9 cellular contexts compared by ENCODE assay signal in the genomic region with DNA sequence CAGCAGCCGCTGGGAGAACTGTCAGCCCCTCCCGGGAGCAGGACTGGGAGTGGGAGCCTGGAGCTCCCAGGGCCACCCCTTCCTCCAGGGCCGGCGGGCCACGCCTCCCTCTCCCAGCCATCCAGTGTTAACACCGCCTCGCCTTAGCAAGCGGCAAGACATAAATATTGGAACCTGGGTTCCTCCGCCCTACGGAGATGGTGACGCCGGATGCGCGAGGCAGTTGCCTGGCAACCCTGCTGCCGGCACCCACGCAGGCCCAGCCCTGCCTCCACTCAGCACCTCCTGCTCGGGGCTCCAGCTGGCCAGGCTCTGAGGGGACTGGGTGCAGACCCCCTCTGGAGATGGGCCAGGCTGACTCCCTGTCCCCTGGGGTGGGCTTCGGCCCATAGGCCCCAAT. TPM values are rescaled to one million over a fixed set of nuclear protein-coding genes. Genes with fewer than 3 reads are reported as not detected.
A peak's percentile ranks its signal among the peaks of the same experiment; 100 is the strongest.
DNase-seq lines count a peak whose midpoint lies in the region; ATAC-seq and TF ChIP-seq lines count a peak whose summit lies in the region.
"Had no signal": no experiment of that assay in that cellular context is flagged by ENCODE, and none has a peak within 500 bp of the region (broad histone marks: within the 10 kb centered on the region; RNA-seq: fewer than 3 reads in every experiment).

No MANE protein-coding gene starts in this region.

- ATAC-seq in foreskin keratinocyte: no peak
- ATAC-seq in GM21515 (IDR thresholded peaks at IDR 0.05; ENCODE audit: unreplicated experiment): no peak

- H3K4me1 ChIP-seq in foreskin keratinocyte: no peaks in the 10 kb centered on the region

- no peaks in the 10 kb centered on the region for H3K4me1 Mint-ChIP-seq in activated naive CD8-positive, alpha-beta T cell treated with anti-CD3 and anti-CD28 coated beads for 36 hours

- no peak overlapping the region for H3K27ac Mint-ChIP-seq in activated naive CD8-positive, alpha-beta T cell treated with anti-CD3 and anti-CD28 coated beads for 36 hours

- no peaks in the 10 kb centered on the region for H3K36me3 Mint-ChIP-seq in activated naive CD8-positive, alpha-beta T cell treated with anti-CD3 and anti-CD28 coated beads for 36 hours

- H3K9me3 Mint-ChIP-seq in activated naive CD8-positive, alpha-beta T cell treated with anti-CD3 and anti-CD28 coated beads for 36 hours: no peaks in the 10 kb centered on the region

- no peak overlapping the region for H3K4me3 ChIP-seq in coronary artery

- no peak overlapping the region for H3K27ac ChIP-seq in coronary artery
- H3K27ac ChIP-seq in foreskin keratinocyte: no peak overlapping the region

- H3K4me3 Mint-ChIP-seq in activated naive CD8-positive, alpha-beta T cell treated with anti-CD3 and anti-CD28 coated beads for 36 hours: no peak overlapping the region

- no peak for TF ChIP-seq CTCF in coronary artery (IDR thresholded peaks at IDR 0.05)
- no peak for TF ChIP-seq CTCF in foreskin keratinocyte (conservative IDR thresholded peaks at IDR 0.05)

- no peaks in the 10 kb centered on the region for H3K27me3 Mint-ChIP-seq in activated naive CD8-positive, alpha-beta T cell treated with anti-CD3 and anti-CD28 coated beads for 36 hours

- no peaks in the 10 kb centered on the region for H3K27me3 ChIP-seq in foreskin keratinocyte

- DNase-seq in DMS153 (lab: John Stamatoyannopoulos, UW): peak; percentile 86
- peak; percentile 46 for DNase-seq in NCI-H1092 (lab: John Stamatoyannopoulos, UW)
- DNase-seq in activated naive CD8-positive, alpha-beta T cell treated with anti-CD3 and anti-CD28 coated beads for 36 hours: peak; percentile 55
- peak; percentile 67 for DNase-seq in occipital lobe (lab: John Stamatoyannopoulos, UW)
- no peak for DNase-seq in coronary artery (ENCODE audit: low spot score)
- DNase-seq in foreskin keratinocyte: no peak
- DNase-seq in NCI-H1930 (lab: John Stamatoyannopoulos, UW): no peak
- DNase-seq: glutamatergic neuron had no signal

RNA-seq across cellular contexts. Expression of a gene that starts 27.4 kb away (rescaled TPM):
- under 1 TPM; 0.32 to 0.35 TPM for total RNA-seq in activated naive CD8-positive, alpha-beta T cell treated with anti-CD3 and anti-CD28 coated beads for 36 hours
- total RNA-seq in occipital lobe (15.4 TPM), foreskin keratinocyte (not detected in 2 replicates)
- not detected in 2 replicates for polyA plus RNA-seq in foreskin keratinocyte

RNA-seq across cellular contexts. Expression of a gene that starts 29.4 kb away (rescaled TPM):
- total RNA-seq in activated naive CD8-positive, alpha-beta T cell treated with anti-CD3 and anti-CD28 coated beads for 36 hours: not detected
- not detected for total RNA-seq in occipital lobe
- not detected in 2 replicates for total RNA-seq in foreskin keratinocyte
- not detected in 2 replicates for polyA plus RNA-seq in foreskin keratinocyte

RNA-seq across cellular contexts. Expression of a gene that starts 52.9 kb away (rescaled TPM):
- not detected for total RNA-seq in activated naive CD8-positive, alpha-beta T cell treated with anti-CD3 and anti-CD28 coated beads for 36 hours
- total RNA-seq in occipital lobe (0.16 TPM), foreskin keratinocyte (not detected in 2 replicates)
- polyA plus RNA-seq in foreskin keratinocyte: not detected in 2 replicates

Comparison
In these comparisons a context has a peak if more than half of its experiments do, and no peak if none do; other contexts are left out.
1. DNase-seq: peak in DMS153 (single experiment), NCI-H1092 (single experiment), activated naive CD8-positive, alpha-beta T cell treated with anti-CD3 and anti-CD28 coated beads for 36 hours (single experiment) and occipital lobe (single experiment); none in coronary artery (single experiment), foreskin keratinocyte (0 of 2) and NCI-H1930 (0 of 2).
2. RNA of a gene that starts 27.4 kb away (total RNA-seq): 15.4 TPM in occipital lobe (single experiment); 0.32 to 0.35 TPM in activated naive CD8-positive, alpha-beta T cell treated with anti-CD3 and anti-CD28 coated beads for 36 hours and not detected in foreskin keratinocyte; every median in the first group is over 10 times any median in the second.